In the genomic region with DNA sequence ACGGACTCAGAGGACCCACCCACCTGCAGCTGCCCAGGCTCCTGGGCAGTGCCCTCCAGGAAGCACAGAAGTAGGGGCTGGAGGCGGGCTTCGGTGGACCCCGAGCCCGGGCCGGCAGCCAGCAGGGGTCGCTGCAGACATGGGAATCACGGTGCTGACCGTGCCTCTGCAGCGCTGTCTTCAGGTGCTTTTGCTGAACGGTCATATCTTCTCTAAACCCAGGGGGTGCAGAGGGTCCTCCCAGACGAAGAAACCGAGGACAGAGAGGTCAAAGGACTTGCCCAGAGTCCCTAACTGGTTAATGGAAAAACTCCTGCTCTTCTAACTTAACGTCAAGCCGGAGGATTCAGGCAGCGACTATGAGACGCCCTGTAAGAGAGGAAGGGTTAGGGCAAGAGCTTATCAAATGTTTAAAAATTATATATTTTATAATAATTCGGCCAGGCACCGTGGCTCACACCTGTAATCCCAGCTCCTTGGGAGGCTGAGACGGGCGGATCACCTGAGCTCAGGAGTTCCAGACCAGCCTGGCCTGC, we compare ENCODE assay signal across 9 cellular contexts. TPM values are rescaled to one million over a fixed set of nuclear protein-coding genes. Genes with fewer than 3 reads are reported as not detected.
A peak's percentile ranks its signal among the peaks of the same experiment; 100 is the strongest.
DNase-seq lines count a peak whose midpoint lies in the region; FAIRE-seq and TF ChIP-seq lines count a peak whose summit lies in the region.
"Had no signal": no experiment of that assay in that cellular context is flagged by ENCODE, and none has a peak within 500 bp of the region (broad histone marks: within the 10 kb centered on the region; RNA-seq: fewer than 3 reads in every experiment).

No MANE protein-coding gene starts in this region.

- 40% methylated on average over 20 of the region's 21 CpGs; no CpG with 5 or more reads in 1 of the 2 experiments for WGBS in H1 (ENCODE audit: extremely low coverage in 1 of 2, insufficient coverage in 1 of 2, insufficient read length in 1 of 2, insufficient replicate concordance in 2 of 2, low coverage in 1 of 2, low lambda C conversion rate in 2 of 2, missing lambda C conversion rate in 1 of 2), 2 experiments

- H3K4me2 ChIP-seq in H1 (ENCODE audit: insufficient read depth in 1 of 2, low read depth in 2 of 2, low read length in 2 of 2), result peak overlapping the region in 1 of 2 experiments; percentile 44; a peak in 1 of 4 replicates

- peak; percentile 55 for FAIRE-seq in H1 (lab: Jason Lieb, UNC)

- peaks cover 7% of the 10 kb centered on the region for H3K27me3 Mint-ChIP-seq in osteocyte (ENCODE audit: unreplicated experiment)

- TF ChIP-seq CTCF in H1 (IDR thresholded peaks at IDR 0.05; ENCODE audit: control extremely low read depth in 1 of 3, insufficient read depth in 1 of 3, low read depth in 1 of 3, low read length in 3 of 3) (peak; percentile 93 to 98 (median 96)), osteocyte (IDR thresholded peaks at IDR 0.05) (peak; percentile 55)

- H3K9me3 Mint-ChIP-seq in osteocyte (ENCODE audit: unreplicated experiment), result no peaks in the 10 kb centered on the region

- DNase-seq in NCI-H524 (lab: John Stamatoyannopoulos, UW) (peak; percentile 6 to 17), NCI-H524 treated with DMSO at 0.1 percent for 48 hours (lab: John Stamatoyannopoulos, UW) (no peak), H1 (ENCODE audit: low read depth in 1 of 2, low spot score in 2 of 2) (peak in 1 of 2 experiments; percentile 99), osteocyte (ENCODE audit: extremely low spot score, unreplicated experiment) (no peak), SHP77 (lab: John Stamatoyannopoulos, UW) (no peak), HCEC 1CT (no peak)
- peak; percentile 80 to 82 for DNase-seq in activated CD4-positive, alpha-beta T cell treated with anti-CD3 and anti-CD28 coated beads, Interleukin-2, amount 50 U/mL, for 48 hours

- H4K8ac ChIP-seq in H1 (ENCODE audit: extremely low read depth, insufficient read depth, low read length), result peak overlapping the region; percentile 53; the same call in 1 of the 2 replicates

- POLR2A ChIA-PET in H1 (lab: Charles Lee; ENCODE audit: partially characterized antibody), result interaction anchor here (0.7 to 1.4 kb wide), 5 partner anchors 10 to 106 kb away, joined by 3 to 5 read pairs (median 4); a partner anchor contains a TSS

- no peak overlapping the region; the same call in 1 of the 2 replicates for H3K18ac ChIP-seq in H1 (ENCODE audit: extremely low read depth, low read length)

- peak; percentile 76 for TF ChIP-seq RAD21 in Ishikawa (IDR thresholded peaks at IDR 0.05; ENCODE audit: low read depth)
- TF ChIP-seq RAD21 in H1 (IDR thresholded peaks at IDR 0.05 in 1 of 2, conservative IDR thresholded peaks at IDR 0.05 in 1 of 2; ENCODE audit: low read depth in 2 of 2, low read length in 2 of 2), result peak; percentile 75 to 86

- TF ChIP-seq POLR2A in H1 (IDR thresholded peaks at IDR 0.05; ENCODE audit: control extremely low read depth in 1 of 2, low read depth in 2 of 2, low read length in 2 of 2), result no peak

- H2BK15ac ChIP-seq in H1 (ENCODE audit: low read length), result no peak overlapping the region

- H3K4ac ChIP-seq in H1 (replicated peaks; ENCODE audit: insufficient read length, low read depth, low read length), result no peak overlapping the region

- no peak overlapping the region for H4K91ac ChIP-seq in H1 (replicated peaks; ENCODE audit: insufficient read length, low read length)

- no peaks in the 10 kb centered on the region for H3K4me1 ChIP-seq in H1 (replicated peaks in 1 of 4; ENCODE audit: control insufficient read depth in 3 of 4, insufficient read depth in 4 of 4, low read length in 3 of 4)

- H3K23ac ChIP-seq in H1 (ENCODE audit: insufficient read length), result no peak overlapping the region

- no peak overlapping the region for H2BK5ac ChIP-seq in H1 (ENCODE audit: low read depth, low read length)

- no peaks in the 10 kb centered on the region for H3K36me3 Mint-ChIP-seq in osteocyte (ENCODE audit: unreplicated experiment)

- no peaks in the 10 kb centered on the region for H3K4me1 Mint-ChIP-seq in osteocyte (ENCODE audit: unreplicated experiment)

- no peaks in the 10 kb centered on the region for H3K79me2 ChIP-seq in H1 (ENCODE audit: control insufficient read depth in 1 of 2, insufficient read depth in 2 of 2, low read length in 2 of 2)

- no peak overlapping the region for H2AK5ac ChIP-seq in H1 (ENCODE audit: low read depth, low read length)

- TF ChIP-seq EP300 in Ishikawa (IDR thresholded peaks at IDR 0.05; ENCODE audit: borderline replicate concordance) (no peak), H1 (IDR thresholded peaks at IDR 0.05; ENCODE audit: borderline replicate concordance in 1 of 2, low read depth in 2 of 2, low read length in 2 of 2) (no peak)

- CTCF ChIA-PET in H1 (lab: Charles Lee; ENCODE audit: partially characterized antibody), result interaction anchor here (0.5 to 7.4 kb wide), 58 partner anchors 8 to 1892 kb away, joined by 3 to 86 read pairs (median 4); a partner anchor contains a TSS

- H3K27ac ChIP-seq in H1 (ENCODE audit: low read depth, low read length), result no peak overlapping the region

- no peak overlapping the region for H3K56ac ChIP-seq in H1 (replicated peaks; ENCODE audit: insufficient read length, low read depth, low read length)

- H2BK120ac ChIP-seq in H1 (replicated peaks; ENCODE audit: low read depth, low read length), result no peak overlapping the region

- 0 out of 2 replicates have a peak overlapping the region, but pooled peaks have one; percentile 75 for H2AFZ ChIP-seq in H1 (ENCODE audit: low read length)

- no peak overlapping the region for H3K9ac ChIP-seq in H1 (replicated peaks in 1 of 4; ENCODE audit: extremely low read depth in 1 of 4, low read depth in 3 of 4, low read length in 3 of 4)

- no peak overlapping the region for H3K27ac Mint-ChIP-seq in osteocyte (ENCODE audit: unreplicated experiment)

- H2BK20ac ChIP-seq in H1 (ENCODE audit: low read length), result no peak overlapping the region

- H4K5ac ChIP-seq in H1 (ENCODE audit: insufficient read length, low read depth, low read length), result no peak overlapping the region

- no peaks in the 10 kb centered on the region for H4K20me1 ChIP-seq in H1 (replicated peaks in 1 of 2; ENCODE audit: control insufficient read depth in 1 of 2, insufficient read depth in 2 of 2, low read length in 2 of 2)

- H3K4me3 Mint-ChIP-seq in osteocyte (ENCODE audit: unreplicated experiment), result no peak overlapping the region

- no peaks in the 10 kb centered on the region for H3K27me3 ChIP-seq in H1 (replicated peaks in 1 of 4; ENCODE audit: control insufficient read depth in 3 of 4, extremely low read depth in 1 of 4, insufficient read depth in 3 of 4, low read length in 3 of 4)

- H3K23me2 ChIP-seq in H1 (ENCODE audit: low read depth, low read length), result no peaks in the 10 kb centered on the region

- no peaks in the 10 kb centered on the region for H3K36me3 ChIP-seq in H1 (ENCODE audit: control insufficient read depth in 2 of 4, insufficient read depth in 4 of 4, low read length in 3 of 4)

- no peak overlapping the region for H3K14ac ChIP-seq in H1 (ENCODE audit: insufficient read length)

- H2BK12ac ChIP-seq in H1 (ENCODE audit: low read depth, low read length), result no peak overlapping the region

- no peaks in the 10 kb centered on the region for H3K9me3 ChIP-seq in H1 (ENCODE audit: insufficient read depth in 2 of 2, low read depth in 1 of 2, low read length in 1 of 2)

- no peaks in the 10 kb centered on the region for H3K79me1 ChIP-seq in H1 (ENCODE audit: low read depth, low read length)

- H3K4me3 ChIP-seq in H1 (ENCODE audit: extremely low read depth in 1 of 4, insufficient read depth in 2 of 4, low read depth in 3 of 4, low read length in 4 of 4), result no peak overlapping the region

TF ChIP-seq in Ishikawa, 13 proteins besides CTCF, POLR2A, EP300 and RAD21 (continues in another document):
- TF ChIP-seq NFIC (IDR thresholded peaks at IDR 0.05), result no peak
- no peak for TF ChIP-seq TAF1 (IDR thresholded peaks at IDR 0.05; ENCODE audit: low read depth)

TF ChIP-seq in H1, 55 proteins besides CTCF, POLR2A, EP300 and RAD21:
- TF ChIP-seq EZH2 (IDR thresholded peaks at IDR 0.05; ENCODE audit: low read depth, low read length, severe bottlenecking) (no peak), CTBP2 (IDR thresholded peaks at IDR 0.05; ENCODE audit: borderline replicate concordance, insufficient read depth, insufficient read length, low read length) (peak; percentile 54)

RNA-seq across cellular contexts. Expression of a gene that starts 21.5 kb away (rescaled TPM):
- total RNA-seq in H1 (2021; fragmentation: NEBNext Ultra II Directional; extraction: Animal tissue kit (Norgen Biotek cat#: 25700)), result 3.2 and 4.3 TPM in 2 replicates
- 2.6 and 2.9 TPM in 2 replicates for polyA plus RNA-seq in H1 (2011; rRNA removed)
- 3.1 TPM for polyA plus RNA-seq in H1 (2011; cell fraction: cytosol; rRNA removed)
- polyA plus RNA-seq in H1 (2011; cell fraction: nucleus; rRNA removed), result 2.5 TPM
- 0.94 to 1.9 TPM (median 1.4 TPM) in 4 replicates for polyA plus RNA-seq in H1 (2012, experiment 1 of 2)
- polyA plus RNA-seq in H1 (2012, experiment 2 of 2), result 2.2 TPM
- 44.6 TPM for polyA plus RNA-seq in H1 (2013, experiment 1 of 2)
- 54.0 TPM for polyA plus RNA-seq in H1 (2013, experiment 2 of 2)
- polyA minus RNA-seq in H1 (2011; rRNA and poly(A)+ RNA removed), result 0.83 and 1.4 TPM in 2 replicates
- 0.88 TPM for polyA minus RNA-seq in H1 (2011; cell fraction: cytosol; rRNA and poly(A)+ RNA removed)
- polyA minus RNA-seq in H1 (2011; cell fraction: nucleus; rRNA and poly(A)+ RNA removed), result 1.5 TPM
- total RNA-seq in osteocyte, result 0.43 TPM in 1 of 2 replicates, not detected in the other
- total RNA-seq: dermis microvascular lymphatic vessel endothelial cell had no signal

RNA-seq across cellular contexts. Expression of a gene that starts 36.6 kb away (rescaled TPM):
- total RNA-seq in H1 (2021; fragmentation: NEBNext Ultra II Directional; extraction: Animal tissue kit (Norgen Biotek cat#: 25700)), result 16.5 and 16.7 TPM in 2 replicates
- polyA plus RNA-seq in H1 (2011; rRNA removed), result 8.0 and 8.5 TPM in 2 replicates
- 11.6 TPM for polyA plus RNA-seq in H1 (2011; cell fraction: cytosol; rRNA removed)
- polyA plus RNA-seq in H1 (2011; cell fraction: nucleus; rRNA removed), result 3.6 TPM
- polyA plus RNA-seq in H1 (2012, experiment 1 of 2), result 6.6 to 8.3 TPM (median 6.7 TPM) in 4 replicates
- polyA plus RNA-seq in H1 (2012, experiment 2 of 2), result 2.2 TPM
- 7.0 TPM for polyA plus RNA-seq in H1 (2013, experiment 1 of 2)
- 7.1 TPM for polyA plus RNA-seq in H1 (2013, experiment 2 of 2)
- 7.5 and 7.9 TPM in 2 replicates for polyA minus RNA-seq in H1 (2011; rRNA and poly(A)+ RNA removed)
- polyA minus RNA-seq in H1 (2011; cell fraction: cytosol; rRNA and poly(A)+ RNA removed), result 8.1 TPM
- 7.5 TPM for polyA minus RNA-seq in H1 (2011; cell fraction: nucleus; rRNA and poly(A)+ RNA removed)
- 20.0 and 20.7 TPM in 2 replicates for total RNA-seq in osteocyte

RNA-seq across cellular contexts. Expression of a gene that starts 38.5 kb away (rescaled TPM):
- 84.3 and 84.6 TPM in 2 replicates for total RNA-seq in H1 (2021; fragmentation: NEBNext Ultra II Directional; extraction: Animal tissue kit (Norgen Biotek cat#: 25700))
- polyA plus RNA-seq in H1 (2011; rRNA removed), result 79.3 and 96.6 TPM in 2 replicates
- 96.5 TPM for polyA plus RNA-seq in H1 (2011; cell fraction: cytosol; rRNA removed)
- polyA plus RNA-seq in H1 (2011; cell fraction: nucleus; rRNA removed), result 96.7 TPM
- polyA plus RNA-seq in H1 (2012, experiment 1 of 2), result 63.1 to 84.9 TPM (median 76.1 TPM) in 4 replicates
- 59.4 TPM for polyA plus RNA-seq in H1 (2012, experiment 2 of 2)
- polyA plus RNA-seq in H1 (2013, experiment 1 of 2), result 113 TPM
- polyA plus RNA-seq in H1 (2013, experiment 2 of 2), result 115 TPM
- polyA minus RNA-seq in H1 (2011; rRNA and poly(A)+ RNA removed), result 41.8 and 68.7 TPM in 2 replicates
- polyA minus RNA-seq in H1 (2011; cell fraction: cytosol; rRNA and poly(A)+ RNA removed), result 22.0 TPM
- polyA minus RNA-seq in H1 (2011; cell fraction: nucleus; rRNA and poly(A)+ RNA removed), result 26.9 TPM
- 59.3 and 60.3 TPM in 2 replicates for total RNA-seq in osteocyte

Comparison
In these comparisons a context has a peak if more than half of its experiments do, and no peak if none do; other contexts are left out.
1. DNase-seq: peak in NCI-H524 (2 of 2) and activated CD4-positive, alpha-beta T cell treated with anti-CD3 and anti-CD28 coated beads, Interleukin-2, amount 50 U/mL, for 48 hours (2 of 2); none in NCI-H524 treated with DMSO at 0.1 percent for 48 hours (single experiment), osteocyte (single experiment), SHP77 (0 of 2) and HCEC 1CT (single experiment).